Comparison of ENCODE assay signal across 23 cellular contexts in the genomic region with DNA sequence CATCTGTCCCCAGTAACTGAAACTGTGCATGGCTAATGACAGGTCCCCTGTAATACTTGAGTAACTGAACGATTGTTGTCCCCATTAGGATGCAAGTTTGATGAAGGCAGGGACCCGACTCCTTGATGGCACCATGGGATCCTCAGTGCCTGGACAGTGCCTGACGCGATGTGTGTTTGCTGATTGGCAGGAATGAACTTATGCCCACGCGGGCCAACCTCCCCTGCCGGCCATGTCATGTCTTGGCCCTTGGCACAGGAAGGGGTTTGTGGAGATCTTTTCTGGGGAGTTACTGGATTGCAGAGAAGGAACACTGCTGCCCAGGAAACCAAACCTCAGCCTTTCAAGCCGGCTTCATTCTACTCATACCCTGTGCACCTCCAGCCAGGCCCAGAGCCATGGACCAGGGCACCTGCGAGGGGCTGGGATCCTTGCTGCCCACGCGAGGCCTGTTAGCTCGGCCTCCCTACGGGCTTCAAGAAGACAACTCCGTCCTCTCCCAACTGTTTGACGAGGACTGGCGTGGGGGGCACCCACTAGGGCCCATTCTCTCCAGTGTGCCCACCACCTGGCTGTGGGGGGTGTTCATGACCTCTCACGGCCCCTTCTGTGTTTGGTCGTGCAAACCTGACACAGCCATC.
DNase-seq lines count a peak whose midpoint lies in the region; ATAC-seq and TF ChIP-seq lines count a peak whose summit lies in the region.
"Had no signal": no experiment of that assay in that cellular context is flagged by ENCODE, and none has a peak within 500 bp of the region (broad histone marks: within the 10 kb centered on the region; RNA-seq: fewer than 3 reads in every experiment).

No MANE protein-coding gene starts in this region.

- peak overlapping the region; percentile 18 for H3K23ac ChIP-seq in neuronal stem cell (ENCODE audit: low read depth, low read length, poor library complexity)

- H3K4me1 Mint-ChIP-seq in activated naive CD4-positive, alpha-beta T cell treated with anti-CD3 and anti-CD28 coated beads, Interleukin-2, amount 50 U/mL, for 24 hours: no peaks in the 10 kb centered on the region
- H3K4me1 Mint-ChIP-seq in activated naive CD4-positive, alpha-beta T cell treated with anti-CD3 and anti-CD28 coated beads for 36 hours (ENCODE audit: low read depth): no peaks in the 10 kb centered on the region
- H3K4me1 Mint-ChIP-seq in WTC11: peaks cover 21% of the 10 kb centered on the region

- no peaks in the 10 kb centered on the region for H3K27me3 ChIP-seq in neuronal stem cell (ENCODE audit: control insufficient read depth in 3 of 3, insufficient read depth in 3 of 3, low read depth in 1 of 3, low read length in 3 of 3)
- H3K27me3 ChIP-seq: BE2C, SJCRH30 had no signal

- no peak overlapping the region for H3K4me3 ChIP-seq in neuronal stem cell (ENCODE audit: low read length in 2 of 2)
- H3K4me3 ChIP-seq: SJCRH30 had no signal

- TF ChIP-seq CTCF in WTC11 (IDR thresholded peaks at IDR 0.05): no peak

- no peak overlapping the region for H3K4me2 ChIP-seq in neuronal stem cell (ENCODE audit: insufficient read depth, low read length, poor library complexity, severe bottlenecking)

- no peak overlapping the region for H2BK12ac ChIP-seq in neuronal stem cell (ENCODE audit: low read length)

- H3K9me3 Mint-ChIP-seq in activated naive CD4-positive, alpha-beta T cell treated with anti-CD3 and anti-CD28 coated beads, Interleukin-2, amount 50 U/mL, for 24 hours: no peaks in the 10 kb centered on the region
- no peaks in the 10 kb centered on the region for H3K9me3 Mint-ChIP-seq in activated naive CD4-positive, alpha-beta T cell treated with anti-CD3 and anti-CD28 coated beads for 36 hours
- no peaks in the 10 kb centered on the region for H3K9me3 Mint-ChIP-seq in WTC11
- H3K9me3 Mint-ChIP-seq: CD4-positive, CD25-positive, alpha-beta regulatory T cell had no signal

- no peak overlapping the region for H4K91ac ChIP-seq in neuronal stem cell (ENCODE audit: low read depth, low read length, poor library complexity)

- H3K27me3 Mint-ChIP-seq in activated naive CD4-positive, alpha-beta T cell treated with anti-CD3 and anti-CD28 coated beads, Interleukin-2, amount 50 U/mL, for 24 hours: no peaks in the 10 kb centered on the region
- H3K27me3 Mint-ChIP-seq in activated naive CD4-positive, alpha-beta T cell treated with anti-CD3 and anti-CD28 coated beads for 36 hours (ENCODE audit: low read depth): no peaks in the 10 kb centered on the region
- H3K27me3 Mint-ChIP-seq in WTC11 (ENCODE audit: low read depth): no peaks in the 10 kb centered on the region
- H3K27me3 Mint-ChIP-seq: CD4-positive, CD25-positive, alpha-beta regulatory T cell had no signal

- no peak overlapping the region for H2BK120ac ChIP-seq in neuronal stem cell (ENCODE audit: low read depth, low read length)

- no peaks in the 10 kb centered on the region for H3K9me3 ChIP-seq in neuronal stem cell (replicated peaks in 1 of 2; ENCODE audit: control insufficient read depth in 2 of 2, insufficient read depth in 1 of 2, low read depth in 1 of 2, low read length in 2 of 2)
- H3K9me3 ChIP-seq: BE2C, SJCRH30 had no signal

- CTCF ChIA-PET in activated naive CD4-positive, alpha-beta T cell treated with anti-CD3 and anti-CD28 coated beads for 36 hours (lab: Charles Lee): interaction anchor here (2.4 kb wide), 1 partner anchor 175 kb away, joined by 8 read pairs; no protein-coding TSS in a partner anchor
- CTCF ChIA-PET in WTC11 (lab: Charles Lee): interaction anchor here (4.1 kb wide), 1 partner anchor 175 kb away, joined by 104 read pairs; no protein-coding TSS in a partner anchor

- POLR2A ChIA-PET in WTC11 (lab: Charles Lee): no interaction called here

- no peak overlapping the region for H3K4ac ChIP-seq in neuronal stem cell (ENCODE audit: low read length)

- H3K36me3 ChIP-seq in neuronal stem cell (replicated peaks in 1 of 2; ENCODE audit: control insufficient read depth in 2 of 2, insufficient read depth in 2 of 2, low read length in 2 of 2): peaks cover 39 to 66% of the 10 kb centered on the region in 2 donors

- H2BK15ac ChIP-seq in neuronal stem cell (ENCODE audit: low read length): no peak overlapping the region

- H2BK5ac ChIP-seq in neuronal stem cell (ENCODE audit: low read length): no peak overlapping the region

- intact Hi-C loops in activated naive CD4-positive, alpha-beta T cell treated with anti-CD3 and anti-CD28 coated beads for 36 hours (cut with micrococcal nuclease): no loop called here

- no peak overlapping the region for H3K18ac ChIP-seq in neuronal stem cell (ENCODE audit: low read length)

- no peak overlapping the region for H3K27ac ChIP-seq in neuronal stem cell (replicated peaks; ENCODE audit: low read length)
- H3K27ac ChIP-seq: SJCRH30 had no signal

- H3K14ac ChIP-seq in neuronal stem cell (ENCODE audit: low read length): no peak overlapping the region

- H3K4me1 ChIP-seq in neuronal stem cell (ENCODE audit: control insufficient read depth in 2 of 2, insufficient read depth in 1 of 2, low read depth in 1 of 2, low read length in 2 of 2): peaks cover 0 to 8% of the 10 kb centered on the region in 2 donors
- H3K4me1 ChIP-seq: BE2C had no signal

- no CpG with 5 or more reads among the region's 18 CpGs for WGBS in neuronal stem cell (ENCODE audit: extremely low coverage in 2 of 2, insufficient read length in 2 of 2, insufficient replicate concordance in 1 of 2), 2 donors

- H3K36me3 Mint-ChIP-seq in activated naive CD4-positive, alpha-beta T cell treated with anti-CD3 and anti-CD28 coated beads, Interleukin-2, amount 50 U/mL, for 24 hours: peaks cover 2% of the 10 kb centered on the region
- H3K36me3 Mint-ChIP-seq in activated naive CD4-positive, alpha-beta T cell treated with anti-CD3 and anti-CD28 coated beads for 36 hours (ENCODE audit: low read depth): peaks cover 8% of the 10 kb centered on the region
- peaks cover 23% of the 10 kb centered on the region for H3K36me3 Mint-ChIP-seq in WTC11

- H3K27ac Mint-ChIP-seq in activated naive CD4-positive, alpha-beta T cell treated with anti-CD3 and anti-CD28 coated beads, Interleukin-2, amount 50 U/mL, for 24 hours: peak overlapping the region; percentile 23
- no peak overlapping the region for H3K27ac Mint-ChIP-seq in activated naive CD4-positive, alpha-beta T cell treated with anti-CD3 and anti-CD28 coated beads for 36 hours
- no peak overlapping the region for H3K27ac Mint-ChIP-seq in WTC11

- H3K79me1 ChIP-seq in neuronal stem cell (ENCODE audit: low read depth, low read length): no peaks in the 10 kb centered on the region

- no peak for ATAC-seq in WTC11
- ATAC-seq: PC-3, Right ventricle myocardium inferior had no signal

- DNase-seq in activated naive CD4-positive, alpha-beta T cell treated with anti-CD3 and anti-CD28 coated beads for 36 hours: no peak
- DNase-seq in WTC11 (ENCODE audit: low spot score) (no peak), neuronal stem cell (ENCODE audit: low spot score) (no peak), CD1c-positive myeloid dendritic cell (ENCODE audit: extremely low spot score) (no peak), superior temporal gyrus (ENCODE audit: extremely low spot score) (no peak), anterior cingulate cortex (lab: John Stamatoyannopoulos, UW) (no peak)
- DNase-seq: 8988T; ACHN; BE2C; CD4-positive, CD25-positive, alpha-beta regulatory T cell; Karpas-422; MV-4-11; NCI-H1105; NCI-H1436 treated with DMSO at 0.1 percent for 48 hours; NCI-H187 treated with DMSO at 0.1 percent for 48 hours; NCI-H446; NCI-H524 treated with DMSO at 0.1 percent for 48 hours; NCI-H774; NK-92 treated with Interleukin-12 subunit alpha and Interleukin-12 subunit beta, amount 100 ng/mL, for 24 hours; PC-3; SJCRH30 had no signal

- H3K4me3 Mint-ChIP-seq in activated naive CD4-positive, alpha-beta T cell treated with anti-CD3 and anti-CD28 coated beads, Interleukin-2, amount 50 U/mL, for 24 hours: no peak overlapping the region
- H3K4me3 Mint-ChIP-seq in activated naive CD4-positive, alpha-beta T cell treated with anti-CD3 and anti-CD28 coated beads for 36 hours: no peak overlapping the region
- no peak overlapping the region for H3K4me3 Mint-ChIP-seq in WTC11
- H3K4me3 Mint-ChIP-seq: CD4-positive, CD25-positive, alpha-beta regulatory T cell had no signal

- H2AK5ac ChIP-seq in neuronal stem cell (ENCODE audit: low read depth, low read length): no peak overlapping the region

- no peak overlapping the region for H2AFZ ChIP-seq in neuronal stem cell (ENCODE audit: low read length)

- no peak overlapping the region for H4K8ac ChIP-seq in neuronal stem cell (ENCODE audit: low read depth, low read length)

- no peak overlapping the region for H3K9ac ChIP-seq in neuronal stem cell (ENCODE audit: low read depth, low read length, poor library complexity)

TF ChIP-seq in WTC11, 78 proteins besides CTCF, POLR2A, EP300 and RAD21 (continues in another document):
- TF ChIP-seq, protein P1, sequence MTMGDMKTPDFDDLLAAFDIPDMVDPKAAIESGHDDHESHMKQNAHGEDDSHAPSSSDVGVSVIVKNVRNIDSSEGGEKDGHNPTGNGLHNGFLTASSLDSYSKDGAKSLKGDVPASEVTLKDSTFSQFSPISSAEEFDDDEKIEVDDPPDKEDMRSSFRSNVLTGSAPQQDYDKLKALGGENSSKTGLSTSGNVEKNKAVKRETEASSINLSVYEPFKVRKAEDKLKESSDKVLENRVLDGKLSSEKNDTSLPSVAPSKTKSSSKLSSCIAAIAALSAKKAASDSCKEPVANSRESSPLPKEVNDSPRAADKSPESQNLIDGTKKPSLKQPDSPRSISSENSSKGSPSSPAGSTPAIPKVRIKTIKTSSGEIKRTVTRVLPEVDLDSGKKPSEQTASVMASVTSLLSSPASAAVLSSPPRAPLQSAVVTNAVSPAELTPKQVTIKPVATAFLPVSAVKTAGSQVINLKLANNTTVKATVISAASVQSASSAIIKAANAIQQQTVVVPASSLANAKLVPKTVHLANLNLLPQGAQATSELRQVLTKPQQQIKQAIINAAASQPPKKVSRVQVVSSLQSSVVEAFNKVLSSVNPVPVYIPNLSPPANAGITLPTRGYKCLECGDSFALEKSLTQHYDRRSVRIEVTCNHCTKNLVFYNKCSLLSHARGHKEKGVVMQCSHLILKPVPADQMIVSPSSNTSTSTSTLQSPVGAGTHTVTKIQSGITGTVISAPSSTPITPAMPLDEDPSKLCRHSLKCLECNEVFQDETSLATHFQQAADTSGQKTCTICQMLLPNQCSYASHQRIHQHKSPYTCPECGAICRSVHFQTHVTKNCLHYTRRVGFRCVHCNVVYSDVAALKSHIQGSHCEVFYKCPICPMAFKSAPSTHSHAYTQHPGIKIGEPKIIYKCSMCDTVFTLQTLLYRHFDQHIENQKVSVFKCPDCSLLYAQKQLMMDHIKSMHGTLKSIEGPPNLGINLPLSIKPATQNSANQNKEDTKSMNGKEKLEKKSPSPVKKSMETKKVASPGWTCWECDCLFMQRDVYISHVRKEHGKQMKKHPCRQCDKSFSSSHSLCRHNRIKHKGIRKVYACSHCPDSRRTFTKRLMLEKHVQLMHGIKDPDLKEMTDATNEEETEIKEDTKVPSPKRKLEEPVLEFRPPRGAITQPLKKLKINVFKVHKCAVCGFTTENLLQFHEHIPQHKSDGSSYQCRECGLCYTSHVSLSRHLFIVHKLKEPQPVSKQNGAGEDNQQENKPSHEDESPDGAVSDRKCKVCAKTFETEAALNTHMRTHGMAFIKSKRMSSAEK (CRISPR knock-in tag; IDR thresholded peaks at IDR 0.05; ENCODE audit: borderline replicate concordance): no peak
- TF ChIP-seq ZNF317 (CRISPR knock-in tag; IDR thresholded peaks at IDR 0.05; ENCODE audit: borderline replicate concordance, low read depth): 0 out of 2 replicates have a peak, but pooled peaks have one; percentile 40
